Comparison of ENCODE assay signal across 8 cellular contexts in the genomic region with DNA sequence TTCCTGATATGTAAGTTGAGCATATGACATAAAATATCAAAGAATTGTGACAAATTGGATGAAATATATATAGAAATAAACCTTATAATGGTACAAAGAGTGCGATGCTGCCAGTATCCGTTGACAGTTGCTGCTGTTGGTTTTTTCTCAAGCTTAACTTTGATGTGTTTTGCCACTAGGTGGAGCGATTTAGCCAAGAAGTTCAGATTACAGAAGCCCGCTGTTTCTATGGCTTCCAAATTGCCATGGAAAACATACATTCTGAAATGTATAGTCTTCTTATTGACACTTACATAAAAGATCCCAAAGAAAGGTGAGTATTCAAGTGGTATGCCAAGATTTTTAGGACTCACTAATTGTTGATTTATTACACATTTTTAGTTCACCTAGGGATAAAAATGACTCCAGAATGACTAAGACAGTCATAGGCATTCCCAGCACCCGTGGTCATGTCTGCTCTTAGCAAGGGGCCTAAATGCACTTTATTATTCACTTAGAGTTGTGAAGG. TPM values are rescaled to one million over a fixed set of nuclear protein-coding genes. Genes with fewer than 3 reads are reported as not detected.
A peak's percentile ranks its signal among the peaks of the same experiment; 100 is the strongest.
DNase-seq lines count a peak whose midpoint lies in the region; ATAC-seq, FAIRE-seq and TF ChIP-seq lines count a peak whose summit lies in the region.

No MANE protein-coding gene starts in this region.

- H3K9me1 ChIP-seq in endothelial cell of umbilical vein (replicated peaks; ENCODE audit: control insufficient read depth, extremely low read depth, insufficient read depth, low read length), result no peaks in the 10 kb centered on the region

- intact Hi-C loops in endothelial cell of umbilical vein (cut with micrococcal nuclease), result loop anchor here (1.0 to 10.0 kb wide), 8 partner anchors 39 to 536 kb away; no protein-coding TSS in a partner anchor

- dilution Hi-C loops in endothelial cell of umbilical vein (cut with MboI; ENCODE audit: extremely low pct_ligation_motif_present, low sequenced_read_pairs), result no loop called here

- H3K27me3 ChIP-seq in endothelial cell of umbilical vein (ENCODE audit: control insufficient read depth in 2 of 2, insufficient read depth in 2 of 2, low read length in 2 of 2) (no peaks in the 10 kb centered on the region), neuron (ENCODE audit: insufficient read depth, low read length) (no peaks in the 10 kb centered on the region)

- peak; percentile 82 for FAIRE-seq in endothelial cell of umbilical vein (lab: Jason Lieb, UNC)

- no peaks in the 10 kb centered on the region for H4K20me1 ChIP-seq in endothelial cell of umbilical vein (replicated peaks; ENCODE audit: control insufficient read depth, extremely low read depth, insufficient read depth, low read length)

- H3K4me3 ChIP-seq in AG10803 (ENCODE audit: low read length) (no peak overlapping the region), GM12865 (ENCODE audit: low read depth, low read length) (peak overlapping the region; percentile 90), endothelial cell of umbilical vein (replicated peaks in 1 of 3; ENCODE audit: insufficient read depth in 1 of 3, low read depth in 1 of 3, low read length in 3 of 3) (peak overlapping the region in 2 of 3 experiments; percentile 59 to 91), neuron (ENCODE audit: low read length) (peak overlapping the region; percentile 87)

- ATAC-seq in GM21390 (IDR thresholded peaks at IDR 0.05; ENCODE audit: unreplicated experiment) (no peak), GM18519 (IDR thresholded peaks at IDR 0.05; ENCODE audit: low FRiP score, unreplicated experiment) (no peak)

- H3K27ac ChIP-seq in endothelial cell of umbilical vein (ENCODE audit: insufficient read depth, low read depth, low read length), result peak overlapping the region; percentile 44

- peaks cover 58% of the 10 kb centered on the region for H3K79me2 ChIP-seq in endothelial cell of umbilical vein (ENCODE audit: control insufficient read depth, insufficient read depth, low read length)

- H3K36me3 ChIP-seq in endothelial cell of umbilical vein (ENCODE audit: control insufficient read depth in 2 of 2, extremely low read depth in 1 of 2, insufficient read depth in 2 of 2, low read length in 2 of 2) (peaks cover 0 to 18% of the 10 kb centered on the region in 2 experiments), neuron (ENCODE audit: insufficient read depth, low read length) (peaks cover 44% of the 10 kb centered on the region)

- peak overlapping the region; percentile 73 for H3K4me2 ChIP-seq in endothelial cell of umbilical vein (ENCODE audit: insufficient read depth, low read length)

- no peaks in the 10 kb centered on the region for H3K9me3 ChIP-seq in endothelial cell of umbilical vein (replicated peaks; ENCODE audit: control insufficient read depth, insufficient read depth, low read length)
- no peaks in the 10 kb centered on the region for H3K9me3 ChIP-seq in neuron (ENCODE audit: low read length)

- peak; percentile 64 for TF ChIP-seq CTCF in AG10803 (conservative IDR thresholded peaks at IDR 0.05; ENCODE audit: low read length)
- TF ChIP-seq CTCF in GM12865 (IDR thresholded peaks at IDR 0.05; ENCODE audit: insufficient read depth, low read depth, low read length, missing control alignments), result peak; percentile 55
- peak; percentile 34 to 37 for TF ChIP-seq CTCF in endothelial cell of umbilical vein (IDR thresholded peaks at IDR 0.05; ENCODE audit: extremely low read depth in 1 of 2, insufficient read depth in 1 of 2, low read depth in 1 of 2, low read length in 2 of 2)

- BruUV-seq in endothelial cell of umbilical vein (replicated peaks; lab: Mats Ljungman, UMichigan), result no TSS peak

- H2AFZ ChIP-seq in endothelial cell of umbilical vein (ENCODE audit: low read depth, low read length) (no peak overlapping the region), neuron (ENCODE audit: low read depth, low read length) (no peak overlapping the region)

- CTCF ChIA-PET in endothelial cell of umbilical vein (lab: Charles Lee), result interaction anchor here (0.6 to 4.7 kb wide), 57 partner anchors 10 to 539 kb away, joined by 3 to 299 read pairs (median 4); partner anchors contain the start of genes HPCAL1 and ODC1

- DNase-seq in AG10803 (ENCODE audit: low read depth) (peak; percentile 78), GM12865 (ENCODE audit: low read depth) (peak; percentile 82), NCI-H2081 treated with DMSO at 0.1 percent for 48 hours (lab: John Stamatoyannopoulos, UW) (peak; percentile 50), T-helper 22 cell (ENCODE audit: low read depth) (peak; percentile 26), endothelial cell of umbilical vein (ENCODE audit: low read depth, low spot score) (peak; percentile 69)

- no peak for TF ChIP-seq POLR2A in endothelial cell of umbilical vein (IDR thresholded peaks at IDR 0.05; ENCODE audit: low read depth, low read length)

- H3K4me1 ChIP-seq in endothelial cell of umbilical vein (ENCODE audit: control insufficient read depth, extremely low read depth, insufficient read depth, low read length), result peaks cover 46% of the 10 kb centered on the region
- peaks cover 30% of the 10 kb centered on the region for H3K4me1 ChIP-seq in neuron (ENCODE audit: insufficient read depth, low read length)

- peak overlapping the region; percentile 45 for H3K9ac ChIP-seq in endothelial cell of umbilical vein (replicated peaks; ENCODE audit: extremely low read depth, insufficient read depth, low read length)

- POLR2A ChIA-PET in endothelial cell of umbilical vein (lab: Charles Lee), result no interaction called here

TF ChIP-seq in endothelial cell of umbilical vein, 7 proteins besides CTCF, POLR2A, EP300 and RAD21:
- TF ChIP-seq JUN (IDR thresholded peaks at IDR 0.05; ENCODE audit: borderline replicate concordance, insufficient read depth, insufficient read length, low read depth) (no peak), MYC (IDR thresholded peaks at IDR 0.05; ENCODE audit: low read depth, low read length) (no peak), MAX (IDR thresholded peaks at IDR 0.05; ENCODE audit: insufficient read depth, insufficient read length) (no peak), EZH2 (IDR thresholded peaks at IDR 0.05; ENCODE audit: borderline replicate concordance, low read depth, low read length, severe bottlenecking) (no peak)

RNA-seq across cellular contexts. Expression of gene RRM2, which starts 2.1 kb away (rescaled TPM):
- total RNA-seq in endothelial cell of umbilical vein, result 220 and 246 TPM in 2 replicates
- polyA plus RNA-seq in endothelial cell of umbilical vein, result 40.9 and 58.0 TPM in 2 replicates
- 64.3 and 82.1 TPM in 2 replicates for polyA plus RNA-seq in endothelial cell of umbilical vein (2011; cell fraction: cytosol; rRNA removed)
- 66.4 and 74.8 TPM in 2 replicates for polyA plus RNA-seq in endothelial cell of umbilical vein (2011; cell fraction: nucleus; rRNA removed)
- 94.1 and 188 TPM in 2 replicates for polyA plus RNA-seq in endothelial cell of umbilical vein (2012)
- 65.3 and 69.9 TPM in 2 replicates for polyA minus RNA-seq in endothelial cell of umbilical vein
- 124 TPM for polyA minus RNA-seq in endothelial cell of umbilical vein (2011; cell fraction: cytosol; rRNA and poly(A)+ RNA removed)
- polyA minus RNA-seq in endothelial cell of umbilical vein (2011; cell fraction: nucleus; rRNA and poly(A)+ RNA removed), result 65.7 and 66.2 TPM in 2 replicates

RNA-seq across cellular contexts. Expression of gene CYS1, which starts 44.4 kb away (rescaled TPM):
- total RNA-seq in endothelial cell of umbilical vein, result 0.25 TPM in 1 of 2 replicates, not detected in the other
- polyA plus RNA-seq in endothelial cell of umbilical vein, result 0.03 TPM in 1 of 2 replicates, not detected in the other
- 0.01 and 0.03 TPM in 2 replicates for polyA plus RNA-seq in endothelial cell of umbilical vein (2011; cell fraction: cytosol; rRNA removed)
- polyA plus RNA-seq in endothelial cell of umbilical vein (2011; cell fraction: nucleus; rRNA removed), result 0.04 TPM in 1 of 2 replicates, not detected in the other
- polyA plus RNA-seq in endothelial cell of umbilical vein (2012), result 0.08 TPM in 1 of 2 replicates, not detected in the other
- not detected in 2 replicates for polyA minus RNA-seq in endothelial cell of umbilical vein
- not detected for polyA minus RNA-seq in endothelial cell of umbilical vein (2011; cell fraction: cytosol; rRNA and poly(A)+ RNA removed)
- polyA minus RNA-seq in endothelial cell of umbilical vein (2011; cell fraction: nucleus; rRNA and poly(A)+ RNA removed), result not detected in 2 replicates

Comparison
In these comparisons a context has a peak if more than half of its experiments do, and no peak if none do; other contexts are left out.
1. DNase-seq: peak in every context shown above with its lines; median percentile 82 in GM12865; 78 in AG10803; 69 in endothelial cell of umbilical vein; 50 in NCI-H2081 treated with DMSO at 0.1 percent for 48 hours; 26 in T-helper 22 cell.